ENCODE assay signal across 8 cellular contexts in genomic region chr16:69131167-69131748, GRCh38.
DNase-seq lines count a peak whose midpoint lies in the region; ATAC-seq lines count a peak whose summit lies in the region.

No MANE protein-coding gene starts in this region.

- H3K4me1 ChIP-seq in HAP-1 (peaks cover 20% of the 10 kb centered on the region), mucosa of stomach (ENCODE audit: control insufficient read depth, insufficient read depth, low read length) (peaks cover 4% of the 10 kb centered on the region)

- H3K27me3 ChIP-seq in HAP-1 (ENCODE audit: low read depth) (no peaks in the 10 kb centered on the region), mucosa of stomach (ENCODE audit: control insufficient read depth, insufficient read depth, low read length) (no peaks in the 10 kb centered on the region)

- peak overlapping the region; percentile 95 to 96 for H3K27ac Mint-ChIP-seq in effector memory CD8-positive, alpha-beta T cell

- H3K9me3 ChIP-seq in HAP-1 (no peaks in the 10 kb centered on the region), mucosa of stomach (ENCODE audit: control insufficient read depth, low read length) (no peaks in the 10 kb centered on the region)

- H3K4me1 Mint-ChIP-seq in effector memory CD8-positive, alpha-beta T cell (ENCODE audit: low read depth in 2 of 2) = peaks cover 41 to 52% of the 10 kb centered on the region in 2 donors

- in situ Hi-C loops in HAP-1 (cut with MboI; ENCODE audit: low sequenced_read_pairs) = no loop called here

- peak overlapping the region; percentile 91 to 95 for H3K4me3 Mint-ChIP-seq in effector memory CD8-positive, alpha-beta T cell

- H3K36me3 Mint-ChIP-seq in effector memory CD8-positive, alpha-beta T cell (ENCODE audit: insufficient read depth) = peaks cover 38% of the 10 kb centered on the region

- H3K36me3 ChIP-seq in HAP-1 (replicated peaks) = peaks cover 21% of the 10 kb centered on the region
- H3K36me3 ChIP-seq in mucosa of stomach (ENCODE audit: control insufficient read depth, insufficient read depth, low read length) = no peaks in the 10 kb centered on the region

- H3K9me3 Mint-ChIP-seq in effector memory CD8-positive, alpha-beta T cell = no peaks in the 10 kb centered on the region

- no peaks in the 10 kb centered on the region for H3K27me3 Mint-ChIP-seq in effector memory CD8-positive, alpha-beta T cell

- ATAC-seq in effector memory CD8-positive, alpha-beta T cell (replicated peaks) = no peak
- ATAC-seq in HG03095 (IDR thresholded peaks at IDR 0.05; ENCODE audit: unreplicated experiment) (no peak), GM21367 (IDR thresholded peaks at IDR 0.05; ENCODE audit: unreplicated experiment) (no peak)

- peak overlapping the region; percentile 97 for H3K4me3 ChIP-seq in HAP-1
- peak overlapping the region; percentile 77 for H3K4me3 ChIP-seq in mucosa of stomach (ENCODE audit: low read length)

- DNase-seq in Ammon's horn (ENCODE audit: low spot score) (peak; percentile 48), HAP-1 (ENCODE audit: low spot score in 2 of 2) (peak; percentile 59 to 72), SKM-1 (lab: John Stamatoyannopoulos, UW; ENCODE audit: unreplicated experiment) (peak; percentile 70), DMS153 (lab: John Stamatoyannopoulos, UW) (no peak)
- DNase-seq in effector memory CD8-positive, alpha-beta T cell = no peak

- H3K9ac ChIP-seq in mucosa of stomach (ENCODE audit: low read length) = peak overlapping the region; percentile 96

Comparison
In these comparisons a context has a peak if more than half of its experiments do, and no peak if none do; other contexts are left out.
1. DNase-seq: peak in Ammon's horn (single experiment), HAP-1 (2 of 2) and SKM-1 (single experiment); none in effector memory CD8-positive, alpha-beta T cell (0 of 3) and DMS153 (single experiment).